Comparison of ENCODE assay signal across 15 cellular contexts in the genomic region with DNA sequence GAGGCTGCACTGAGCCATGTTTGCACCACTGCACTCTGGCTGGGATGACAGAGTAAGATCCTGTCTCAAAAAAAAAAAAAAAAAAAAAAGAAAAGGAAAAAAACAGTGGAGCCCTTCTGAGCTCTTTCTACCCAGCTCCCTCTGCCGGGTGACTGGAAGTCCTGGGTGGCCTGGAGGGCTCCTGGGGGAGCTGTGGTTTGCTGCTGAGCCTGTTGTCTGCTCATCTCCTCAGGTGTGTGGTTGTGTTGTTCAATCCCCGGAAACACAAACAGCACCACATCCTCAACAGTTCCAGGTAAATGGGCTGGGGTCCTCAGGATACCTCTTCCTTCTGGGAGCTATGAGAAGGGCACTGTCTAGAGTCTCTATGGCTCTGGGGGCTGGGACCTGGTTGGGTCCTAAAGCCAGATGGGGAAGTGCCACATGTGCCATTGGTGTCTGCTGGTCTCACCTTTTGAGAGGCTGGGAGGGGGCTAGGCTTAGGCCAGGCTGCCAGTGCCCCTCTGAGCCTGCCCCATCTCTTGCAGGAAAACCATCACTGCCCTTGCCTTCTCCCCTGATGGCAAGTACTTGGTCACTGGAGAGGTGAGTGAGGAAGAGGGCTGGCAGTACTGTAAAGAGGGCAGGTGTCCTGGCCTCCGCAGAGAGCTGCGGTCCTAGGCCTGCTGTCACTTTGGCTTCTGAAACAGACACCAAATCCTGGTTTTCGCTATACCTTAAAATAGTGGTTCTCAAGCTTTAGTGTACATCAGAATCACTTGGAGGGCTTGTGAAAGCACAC. TPM values are rescaled to one million over a fixed set of nuclear protein-coding genes. Genes with fewer than 3 reads are reported as not detected.
DNase-seq lines count a peak whose midpoint lies in the region; ATAC-seq, FAIRE-seq and TF ChIP-seq lines count a peak whose summit lies in the region.
"Had no signal": no experiment of that assay in that cellular context is flagged by ENCODE, and none has a peak within 500 bp of the region (broad histone marks: within the 10 kb centered on the region; RNA-seq: fewer than 3 reads in every experiment).

No MANE protein-coding gene starts in this region.

- H3K27ac ChIP-seq in kidney (ENCODE audit: low read depth in 2 of 2, low read length in 2 of 2): no peak overlapping the region
- H3K27ac ChIP-seq: adrenal gland, colonic mucosa, ovary had no signal

- no peaks in the 10 kb centered on the region for H3K36me3 Mint-ChIP-seq in activated CD4-positive, alpha-beta T cell treated with anti-CD3 and anti-CD28 coated beads, Interleukin-2, amount 10 ng/mL, durations not matched to agents 7 days and 5 days (ENCODE audit: low read depth)
- H3K36me3 Mint-ChIP-seq in WTC11: no peaks in the 10 kb centered on the region
- peaks cover 1 to 22% (median 3%) of the 10 kb centered on the region in 3 donors for H3K36me3 Mint-ChIP-seq in naive thymus-derived CD8-positive, alpha-beta T cell

- H3K27ac Mint-ChIP-seq in activated CD4-positive, alpha-beta T cell treated with anti-CD3 and anti-CD28 coated beads, Interleukin-2, amount 10 ng/mL, durations not matched to agents 7 days and 5 days: peak overlapping the region; percentile 42
- H3K27ac Mint-ChIP-seq in WTC11: no peak overlapping the region
- peak overlapping the region in 4 of 10 donors; percentile 48 to 66 (median 56) for H3K27ac Mint-ChIP-seq in naive thymus-derived CD8-positive, alpha-beta T cell
- H3K27ac Mint-ChIP-seq: activated B cell treated with CpG ODN at 0.5 μM for 24 hours had no signal

- no peak overlapping the region for H3K4me3 ChIP-seq in kidney (ENCODE audit: low read length in 2 of 2)
- H3K4me3 ChIP-seq: adrenal gland, colonic mucosa, mucosa of descending colon, ovary, skin epidermis had no signal

- H3K4me1 Mint-ChIP-seq in activated CD4-positive, alpha-beta T cell treated with anti-CD3 and anti-CD28 coated beads, Interleukin-2, amount 10 ng/mL, durations not matched to agents 7 days and 5 days: peaks cover 30% of the 10 kb centered on the region
- peaks cover 6% of the 10 kb centered on the region for H3K4me1 Mint-ChIP-seq in WTC11
- H3K4me1 Mint-ChIP-seq in naive thymus-derived CD8-positive, alpha-beta T cell: peaks cover 9 to 23% (median 20%) of the 10 kb centered on the region in 4 donors

- POLR2A ChIA-PET in activated CD4-positive, alpha-beta T cell treated with anti-CD3 and anti-CD28 coated beads, Interleukin-2, amount 10 ng/mL, durations not matched to agents 7 days and 5 days (lab: Charles Lee): interaction anchor here (0.9 kb wide), 1 partner anchor 37 kb away, joined by 3 read pairs; a partner anchor contains a TSS
- POLR2A ChIA-PET in WTC11 (lab: Charles Lee): interaction anchor here (0.7 to 1.6 kb wide), 2 partner anchors 37 to 58 kb away, joined by 5 to 9 read pairs; a partner anchor contains a TSS
- POLR2A ChIA-PET in naive thymus-derived CD8-positive, alpha-beta T cell (lab: Charles Lee): interaction anchor here (0.7 to 4.5 kb wide), 6 partner anchors 16 to 253 kb away, joined by 3 to 37 read pairs (median 4); a partner anchor contains a TSS

- H3K27me3 Mint-ChIP-seq in activated CD4-positive, alpha-beta T cell treated with anti-CD3 and anti-CD28 coated beads, Interleukin-2, amount 10 ng/mL, durations not matched to agents 7 days and 5 days: no peaks in the 10 kb centered on the region
- no peaks in the 10 kb centered on the region for H3K27me3 Mint-ChIP-seq in WTC11 (ENCODE audit: low read depth)
- no peaks in the 10 kb centered on the region for H3K27me3 Mint-ChIP-seq in naive thymus-derived CD8-positive, alpha-beta T cell
- H3K27me3 Mint-ChIP-seq: activated B cell treated with CpG ODN at 0.5 μM for 24 hours had no signal

- H3K9me3 Mint-ChIP-seq in activated CD4-positive, alpha-beta T cell treated with anti-CD3 and anti-CD28 coated beads, Interleukin-2, amount 10 ng/mL, durations not matched to agents 7 days and 5 days: no peaks in the 10 kb centered on the region
- no peaks in the 10 kb centered on the region for H3K9me3 Mint-ChIP-seq in WTC11
- H3K9me3 Mint-ChIP-seq in naive thymus-derived CD8-positive, alpha-beta T cell: no peaks in the 10 kb centered on the region
- H3K9me3 Mint-ChIP-seq: activated B cell treated with CpG ODN at 0.5 μM for 24 hours had no signal

- CTCF ChIA-PET in activated CD4-positive, alpha-beta T cell treated with anti-CD3 and anti-CD28 coated beads, Interleukin-2, amount 10 ng/mL, durations not matched to agents 7 days and 5 days (lab: Charles Lee): interaction anchor here (0.5 to 15.7 kb wide), 17 partner anchors 9 to 488 kb away, joined by 3 to 166 read pairs (median 3); a partner anchor contains a TSS
- CTCF ChIA-PET in WTC11 (lab: Charles Lee): interaction anchor here (0.6 to 6.4 kb wide), 22 partner anchors 10 to 345 kb away, joined by 3 to 158 read pairs (median 4); a partner anchor contains a TSS

- H3K36me3 ChIP-seq in kidney (ENCODE audit: control insufficient read depth in 1 of 2, insufficient read depth in 2 of 2, low read length in 2 of 2): peaks cover 5 to 9% of the 10 kb centered on the region in 2 donors
- H3K36me3 ChIP-seq: colonic mucosa, ovary had no signal

- ATAC-seq in GM21526 (IDR thresholded peaks at IDR 0.05; ENCODE audit: low FRiP score, unreplicated experiment): peak; percentile 14
- peak; percentile 15 for ATAC-seq in WTC11
- peak; percentile 9 to 13 for ATAC-seq in naive thymus-derived CD8-positive, alpha-beta T cell
- no peak for ATAC-seq in GM19328 (IDR thresholded peaks at IDR 0.05; ENCODE audit: unreplicated experiment)
- no peak for ATAC-seq in HG02759 (IDR thresholded peaks at IDR 0.05; ENCODE audit: unreplicated experiment)

- H3K9me3 ChIP-seq in kidney (ENCODE audit: control insufficient read depth in 1 of 2, low read length in 2 of 2): no peaks in the 10 kb centered on the region
- H3K9me3 ChIP-seq: adrenal gland, colonic mucosa, mucosa of descending colon, ovary had no signal

- no peak overlapping the region for H3K9ac ChIP-seq in kidney (ENCODE audit: low read length in 2 of 2)

- H3K4me3 Mint-ChIP-seq in activated CD4-positive, alpha-beta T cell treated with anti-CD3 and anti-CD28 coated beads, Interleukin-2, amount 10 ng/mL, durations not matched to agents 7 days and 5 days: no peak overlapping the region
- H3K4me3 Mint-ChIP-seq in WTC11: no peak overlapping the region
- H3K4me3 Mint-ChIP-seq in naive thymus-derived CD8-positive, alpha-beta T cell: no peak overlapping the region
- H3K4me3 Mint-ChIP-seq: activated B cell treated with CpG ODN at 0.5 μM for 24 hours had no signal

- peaks cover 0 to 5% of the 10 kb centered on the region in 2 donors for H3K4me1 ChIP-seq in kidney (ENCODE audit: control insufficient read depth in 1 of 2, insufficient read depth in 1 of 2, low read depth in 1 of 2, low read length in 2 of 2)
- H3K4me1 ChIP-seq: colonic mucosa had no signal

- DNase-seq in activated CD4-positive, alpha-beta T cell treated with anti-CD3 and anti-CD28 coated beads, Interleukin-2, amount 10 ng/mL, durations not matched to agents 7 days and 5 days: no peak
- DNase-seq in activated CD4-positive, alpha-beta T cell treated with anti-CD3 and anti-CD28 coated beads, Interleukin-2, amount 50 U/mL, for 48 hours: no peak
- DNase-seq in WTC11 (ENCODE audit: low spot score) (no peak), kidney (no peak)
- no peak for DNase-seq in naive thymus-derived CD8-positive, alpha-beta T cell

- TF ChIP-seq CTCF in WTC11 (IDR thresholded peaks at IDR 0.05) (no peak), kidney (IDR thresholded peaks at IDR 0.05; ENCODE audit: borderline replicate concordance, extremely low read depth, insufficient read depth) (no peak)

- FAIRE-seq in kidney (lab: Jason Lieb, UNC): no peak
- FAIRE-seq: islet of Langerhans had no signal

- intact Hi-C loops in kidney (cut with DNase I): loop anchor here (5.0 kb wide), 1 partner anchor 39 kb away; a partner anchor contains a TSS

TF ChIP-seq in WTC11, 78 proteins besides CTCF, POLR2A, EP300 and RAD21:
- TF ChIP-seq NFATC4 (CRISPR knock-in tag; IDR thresholded peaks at IDR 0.05) (no peak), ELF4 (CRISPR knock-in tag; IDR thresholded peaks at IDR 0.05; ENCODE audit: low read depth) (no peak), ZNF219 (CRISPR knock-in tag; IDR thresholded peaks at IDR 0.05; ENCODE audit: borderline replicate concordance) (no peak), EMX1 (CRISPR knock-in tag; IDR thresholded peaks at IDR 0.05) (no peak), CBFB (CRISPR knock-in tag; IDR thresholded peaks at IDR 0.05; ENCODE audit: low read depth) (no peak), RORB (CRISPR knock-in tag; IDR thresholded peaks at IDR 0.05) (no peak), ZNF121 (CRISPR knock-in tag; IDR thresholded peaks at IDR 0.05) (no peak), ZBTB21 (CRISPR knock-in tag; IDR thresholded peaks at IDR 0.05; ENCODE audit: borderline replicate concordance) (no peak), SMAD3 (CRISPR knock-in tag; IDR thresholded peaks at IDR 0.05; ENCODE audit: borderline replicate concordance) (no peak)

RNA-seq across cellular contexts. Expression of a gene that starts 17.1 kb away (rescaled TPM):
- total RNA-seq in activated CD4-positive, alpha-beta T cell treated with anti-CD3 and anti-CD28 coated beads, Interleukin-2, amount 10 ng/mL, durations not matched to agents 7 days and 5 days: 10 to 100 TPM; 23.9 to 28.4 TPM
- total RNA-seq in WTC11 (2021) (14.8 to 19.9 TPM (median 18.2 TPM) in 3 replicates), kidney (16.2 TPM)
- 10 to 100 TPM; 60.2 to 81.4 TPM for total RNA-seq in naive thymus-derived CD8-positive, alpha-beta T cell
- 10 to 100 TPM; 19.1 to 22.6 (median 20.8) TPM for polyA plus RNA-seq in naive thymus-derived CD8-positive, alpha-beta T cell
- 17.6 TPM for polyA plus RNA-seq in kidney (ENCODE audit: insufficient read depth, low read depth, low replicate concordance)

RNA-seq across cellular contexts. Expression of a gene that starts 27.8 kb away (rescaled TPM):
- 10 to 100 TPM; 10.5 to 17.0 TPM for total RNA-seq in activated CD4-positive, alpha-beta T cell treated with anti-CD3 and anti-CD28 coated beads, Interleukin-2, amount 10 ng/mL, durations not matched to agents 7 days and 5 days
- total RNA-seq in WTC11 (2021) (5.5 to 11.0 TPM (median 7.9 TPM) in 3 replicates), kidney (8.3 TPM)
- 10 to 100 TPM; 40.1 to 64.9 TPM for total RNA-seq in naive thymus-derived CD8-positive, alpha-beta T cell
- 1 to 10 TPM in 2 of 3 donors, under 1 TPM in 1; 0.82 to 2.9 (median 1.1) TPM for polyA plus RNA-seq in naive thymus-derived CD8-positive, alpha-beta T cell
- 4.8 TPM for polyA plus RNA-seq in kidney (ENCODE audit: insufficient read depth, low read depth, low replicate concordance)

RNA-seq across cellular contexts. Expression of a gene that starts 36.6 kb away (rescaled TPM):
- 10 to 100 TPM; 29.8 to 31.2 TPM for total RNA-seq in activated CD4-positive, alpha-beta T cell treated with anti-CD3 and anti-CD28 coated beads, Interleukin-2, amount 10 ng/mL, durations not matched to agents 7 days and 5 days
- total RNA-seq in WTC11 (2021) (11.0 to 14.5 TPM (median 12.9 TPM) in 3 replicates), kidney (28.6 TPM)
- 10 to 100 TPM; 36.0 to 39.8 TPM for total RNA-seq in naive thymus-derived CD8-positive, alpha-beta T cell
- polyA plus RNA-seq in naive thymus-derived CD8-positive, alpha-beta T cell: 1 to 10 TPM; 1.5 to 4.0 (median 2.4) TPM
- 3.7 TPM for polyA plus RNA-seq in kidney (ENCODE audit: insufficient read depth, low read depth, low replicate concordance)

Comparison
In these comparisons a context has a peak if more than half of its experiments do, and no peak if none do; other contexts are left out.
1. ATAC-seq: peak in GM21526 (single experiment), WTC11 (single experiment) and naive thymus-derived CD8-positive, alpha-beta T cell (2 of 2); none in GM19328 (single experiment) and HG02759 (single experiment).